20 cellular contexts compared by ENCODE assay signal in the genomic region with DNA sequence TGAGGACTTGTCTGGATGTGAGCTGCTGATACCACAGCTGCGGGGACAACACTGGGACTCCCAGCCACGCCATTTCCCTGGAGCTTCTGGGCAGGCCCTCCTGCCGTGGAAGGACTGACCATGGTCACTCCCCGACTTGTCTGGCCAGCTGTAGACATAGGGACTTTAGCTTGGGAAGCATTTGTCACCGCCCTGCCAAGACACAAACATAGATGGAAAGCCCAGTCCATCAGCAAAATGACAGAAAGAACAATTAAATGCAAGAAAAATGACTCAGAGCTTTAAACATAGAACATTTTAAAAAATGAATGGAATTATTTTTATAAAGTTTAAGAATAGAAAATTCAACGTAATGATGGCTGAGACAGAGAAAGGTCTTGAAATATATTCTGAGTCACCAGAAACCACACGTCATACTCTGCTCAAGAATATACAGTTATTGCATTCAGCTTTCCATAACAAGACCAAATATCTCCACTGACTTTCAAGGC.
DNase-seq lines count a peak whose midpoint lies in the region; ATAC-seq and TF ChIP-seq lines count a peak whose summit lies in the region.
"Had no signal": no experiment of that assay in that cellular context is flagged by ENCODE, and none has a peak within 500 bp of the region (broad histone marks: within the 10 kb centered on the region; RNA-seq: fewer than 3 reads in every experiment).

No MANE protein-coding gene starts in this region.

- no peaks in the 10 kb centered on the region for H3K27me3 ChIP-seq in thoracic aorta (replicated peaks; ENCODE audit: insufficient read depth)
- H3K27me3 ChIP-seq in uterus: no peaks in the 10 kb centered on the region
- H3K27me3 ChIP-seq: right atrium auricular region had no signal

- H3K4me1 ChIP-seq in thoracic aorta (ENCODE audit: control insufficient read depth in 1 of 2, low read depth in 2 of 2) (peaks cover 7 to 29% of the 10 kb centered on the region in 2 donors), uterus (no peaks in the 10 kb centered on the region)
- H3K4me1 ChIP-seq: right atrium auricular region had no signal

- intact Hi-C loops in uterus (cut with DNase I; ENCODE audit: low total_unique reads): no loop called here

- TF ChIP-seq POLR2A in uterus (IDR thresholded peaks at IDR 0.05): no peak

- no peaks in the 10 kb centered on the region for H3K27me3 Mint-ChIP-seq in WTC11 (ENCODE audit: low read depth)

- TF ChIP-seq CTCF in foreskin fibroblast (IDR thresholded peaks at IDR 0.05; ENCODE audit: low read depth, low read length) (no peak), thoracic aorta (IDR thresholded peaks at IDR 0.05) (no peak), uterus (IDR thresholded peaks at IDR 0.05) (no peak), WTC11 (IDR thresholded peaks at IDR 0.05) (no peak)

- peak; percentile 87 for ATAC-seq in thoracic aorta (ENCODE audit: insufficient number of reproducible peaks, low FRiP score, low read depth)
- ATAC-seq in GM21717 (IDR thresholded peaks at IDR 0.05; ENCODE audit: unreplicated experiment): no peak
- no peak for ATAC-seq in WTC11
- ATAC-seq: activated T-helper 17 cell treated with anti-CD3 and anti-CD28 coated beads, Interleukin-2, amount 50 U/mL, for 72 hours; left lobe of liver; natural killer cell treated with Interleukin-12 subunit alpha and Interleukin-12 subunit beta and Interleukin-15 and Interleukin-18, amount 100 ng/mL, for 72 hours; Right ventricle myocardium inferior had no signal

- peaks cover 12% of the 10 kb centered on the region for H3K4me1 Mint-ChIP-seq in WTC11
- H3K4me1 Mint-ChIP-seq: activated T-helper 17 cell treated with anti-CD3 and anti-CD28 coated beads, Interleukin-2, amount 50 U/mL, for 72 hours had no signal

- H3K27ac Mint-ChIP-seq in WTC11: no peak overlapping the region
- H3K27ac Mint-ChIP-seq: activated T-helper 17 cell treated with anti-CD3 and anti-CD28 coated beads, Interleukin-2, amount 50 U/mL, for 72 hours; natural killer cell treated with Interleukin-12 subunit alpha and Interleukin-12 subunit beta and Interleukin-15 and Interleukin-18, amount 100 ng/mL, for 72 hours had no signal

- no peak overlapping the region for H3K4me3 ChIP-seq in foreskin fibroblast (ENCODE audit: low read depth in 1 of 2, low read length in 2 of 2)
- H3K4me3 ChIP-seq in thoracic aorta: peak overlapping the region; percentile 2
- no peak overlapping the region for H3K4me3 ChIP-seq in uterus
- H3K4me3 ChIP-seq: right atrium auricular region had no signal

- H3K36me3 ChIP-seq in thoracic aorta (no peaks in the 10 kb centered on the region), uterus (no peaks in the 10 kb centered on the region)

- no peak overlapping the region for H3K4me3 Mint-ChIP-seq in WTC11
- H3K4me3 Mint-ChIP-seq: activated T-helper 17 cell treated with anti-CD3 and anti-CD28 coated beads, Interleukin-2, amount 50 U/mL, for 72 hours; natural killer cell treated with Interleukin-12 subunit alpha and Interleukin-12 subunit beta and Interleukin-15 and Interleukin-18, amount 100 ng/mL, for 72 hours had no signal

- CTCF ChIA-PET in WTC11 (lab: Charles Lee): no interaction called here

- peak; percentile 50 for DNase-seq in HCEC 1CT
- DNase-seq in astrocyte of the hippocampus (ENCODE audit: low read depth, low spot score): peak; percentile 43
- DNase-seq in foreskin fibroblast: peak; percentile 42 to 77
- peak; percentile 32 for DNase-seq in thoracic aorta (ENCODE audit: low spot score)
- no peak for DNase-seq in NOMO-1 (lab: John Stamatoyannopoulos, UW; ENCODE audit: unreplicated experiment in 2 of 2)
- DNase-seq in uterus: no peak
- DNase-seq in WTC11 (ENCODE audit: low spot score): no peak
- DNase-seq: activated CD4-positive, alpha-beta T cell treated with anti-CD3 and anti-CD28 coated beads, Interleukin-2, amount 50 U/mL, for 48 hours; COR-L47; hippocampal formation; NCI-H187; NCI-H524 treated with DMSO at 0.1 percent for 48 hours; stimulated activated naive CD4-positive, alpha-beta T cell had no signal

- POLR2A ChIA-PET in WTC11 (lab: Charles Lee): no interaction called here

- H3K9me3 ChIP-seq in thoracic aorta (no peaks in the 10 kb centered on the region), uterus (no peaks in the 10 kb centered on the region)
- H3K9me3 ChIP-seq: right atrium auricular region had no signal

- peak overlapping the region; percentile 78 to 80 for H3K27ac ChIP-seq in thoracic aorta
- no peak overlapping the region for H3K27ac ChIP-seq in uterus
- H3K27ac ChIP-seq: HL-60, right atrium auricular region had no signal

- H3K9me3 Mint-ChIP-seq in WTC11: peaks cover 4% of the 10 kb centered on the region
- H3K9me3 Mint-ChIP-seq: activated T-helper 17 cell treated with anti-CD3 and anti-CD28 coated beads, Interleukin-2, amount 50 U/mL, for 72 hours; natural killer cell treated with Interleukin-12 subunit alpha and Interleukin-12 subunit beta and Interleukin-15 and Interleukin-18, amount 100 ng/mL, for 72 hours had no signal

- peaks cover 32% of the 10 kb centered on the region for H3K36me3 Mint-ChIP-seq in WTC11
- H3K36me3 Mint-ChIP-seq: natural killer cell treated with Interleukin-12 subunit alpha and Interleukin-12 subunit beta and Interleukin-15 and Interleukin-18, amount 100 ng/mL, for 72 hours had no signal

TF ChIP-seq in WTC11, 78 proteins besides CTCF, POLR2A, EP300 and RAD21 (continues in another document):
- TF ChIP-seq CBFB (CRISPR knock-in tag; IDR thresholded peaks at IDR 0.05; ENCODE audit: low read depth): no peak
- TF ChIP-seq, protein P1, sequence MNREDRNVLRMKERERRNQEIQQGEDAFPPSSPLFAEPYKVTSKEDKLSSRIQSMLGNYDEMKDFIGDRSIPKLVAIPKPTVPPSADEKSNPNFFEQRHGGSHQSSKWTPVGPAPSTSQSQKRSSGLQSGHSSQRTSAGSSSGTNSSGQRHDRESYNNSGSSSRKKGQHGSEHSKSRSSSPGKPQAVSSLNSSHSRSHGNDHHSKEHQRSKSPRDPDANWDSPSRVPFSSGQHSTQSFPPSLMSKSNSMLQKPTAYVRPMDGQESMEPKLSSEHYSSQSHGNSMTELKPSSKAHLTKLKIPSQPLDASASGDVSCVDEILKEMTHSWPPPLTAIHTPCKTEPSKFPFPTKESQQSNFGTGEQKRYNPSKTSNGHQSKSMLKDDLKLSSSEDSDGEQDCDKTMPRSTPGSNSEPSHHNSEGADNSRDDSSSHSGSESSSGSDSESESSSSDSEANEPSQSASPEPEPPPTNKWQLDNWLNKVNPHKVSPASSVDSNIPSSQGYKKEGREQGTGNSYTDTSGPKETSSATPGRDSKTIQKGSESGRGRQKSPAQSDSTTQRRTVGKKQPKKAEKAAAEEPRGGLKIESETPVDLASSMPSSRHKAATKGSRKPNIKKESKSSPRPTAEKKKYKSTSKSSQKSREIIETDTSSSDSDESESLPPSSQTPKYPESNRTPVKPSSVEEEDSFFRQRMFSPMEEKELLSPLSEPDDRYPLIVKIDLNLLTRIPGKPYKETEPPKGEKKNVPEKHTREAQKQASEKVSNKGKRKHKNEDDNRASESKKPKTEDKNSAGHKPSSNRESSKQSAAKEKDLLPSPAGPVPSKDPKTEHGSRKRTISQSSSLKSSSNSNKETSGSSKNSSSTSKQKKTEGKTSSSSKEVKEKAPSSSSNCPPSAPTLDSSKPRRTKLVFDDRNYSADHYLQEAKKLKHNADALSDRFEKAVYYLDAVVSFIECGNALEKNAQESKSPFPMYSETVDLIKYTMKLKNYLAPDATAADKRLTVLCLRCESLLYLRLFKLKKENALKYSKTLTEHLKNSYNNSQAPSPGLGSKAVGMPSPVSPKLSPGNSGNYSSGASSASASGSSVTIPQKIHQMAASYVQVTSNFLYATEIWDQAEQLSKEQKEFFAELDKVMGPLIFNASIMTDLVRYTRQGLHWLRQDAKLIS (CRISPR knock-in tag; IDR thresholded peaks at IDR 0.05; ENCODE audit: borderline replicate concordance): no peak
- TF ChIP-seq RELA (CRISPR knock-in tag; IDR thresholded peaks at IDR 0.05; ENCODE audit: borderline replicate concordance): no peak
- no peak for TF ChIP-seq FOXJ3 (CRISPR knock-in tag; IDR thresholded peaks at IDR 0.05; ENCODE audit: borderline replicate concordance)
- TF ChIP-seq, protein P2, sequence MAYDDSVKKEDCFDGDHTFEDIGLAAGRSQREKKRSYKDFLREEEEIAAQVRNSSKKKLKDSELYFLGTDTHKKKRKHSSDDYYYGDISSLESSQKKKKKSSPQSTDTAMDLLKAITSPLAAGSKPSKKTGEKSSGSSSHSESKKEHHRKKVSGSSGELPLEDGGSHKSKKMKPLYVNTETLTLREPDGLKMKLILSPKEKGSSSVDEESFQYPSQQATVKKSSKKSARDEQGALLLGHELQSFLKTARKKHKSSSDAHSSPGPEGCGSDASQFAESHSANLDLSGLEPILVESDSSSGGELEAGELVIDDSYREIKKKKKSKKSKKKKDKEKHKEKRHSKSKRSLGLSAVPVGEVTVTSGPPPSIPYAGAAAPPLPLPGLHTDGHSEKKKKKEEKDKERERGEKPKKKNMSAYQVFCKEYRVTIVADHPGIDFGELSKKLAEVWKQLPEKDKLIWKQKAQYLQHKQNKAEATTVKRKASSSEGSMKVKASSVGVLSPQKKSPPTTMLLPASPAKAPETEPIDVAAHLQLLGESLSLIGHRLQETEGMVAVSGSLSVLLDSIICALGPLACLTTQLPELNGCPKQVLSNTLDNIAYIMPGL (CRISPR knock-in tag; IDR thresholded peaks at IDR 0.05): no peak
- TF ChIP-seq, protein P3, sequence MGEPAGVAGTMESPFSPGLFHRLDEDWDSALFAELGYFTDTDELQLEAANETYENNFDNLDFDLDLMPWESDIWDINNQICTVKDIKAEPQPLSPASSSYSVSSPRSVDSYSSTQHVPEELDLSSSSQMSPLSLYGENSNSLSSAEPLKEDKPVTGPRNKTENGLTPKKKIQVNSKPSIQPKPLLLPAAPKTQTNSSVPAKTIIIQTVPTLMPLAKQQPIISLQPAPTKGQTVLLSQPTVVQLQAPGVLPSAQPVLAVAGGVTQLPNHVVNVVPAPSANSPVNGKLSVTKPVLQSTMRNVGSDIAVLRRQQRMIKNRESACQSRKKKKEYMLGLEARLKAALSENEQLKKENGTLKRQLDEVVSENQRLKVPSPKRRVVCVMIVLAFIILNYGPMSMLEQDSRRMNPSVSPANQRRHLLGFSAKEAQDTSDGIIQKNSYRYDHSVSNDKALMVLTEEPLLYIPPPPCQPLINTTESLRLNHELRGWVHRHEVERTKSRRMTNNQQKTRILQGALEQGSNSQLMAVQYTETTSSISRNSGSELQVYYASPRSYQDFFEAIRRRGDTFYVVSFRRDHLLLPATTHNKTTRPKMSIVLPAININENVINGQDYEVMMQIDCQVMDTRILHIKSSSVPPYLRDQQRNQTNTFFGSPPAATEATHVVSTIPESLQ (CRISPR knock-in tag; IDR thresholded peaks at IDR 0.05): no peak
- TF ChIP-seq FOXK1 (CRISPR knock-in tag; IDR thresholded peaks at IDR 0.05): no peak

Comparison
In these comparisons a context has a peak if more than half of its experiments do, and no peak if none do; other contexts are left out.
1. DNase-seq: peak in HCEC 1CT (single experiment), astrocyte of the hippocampus (single experiment), foreskin fibroblast (2 of 2) and thoracic aorta (single experiment); none in NOMO-1 (0 of 2), uterus (0 of 2) and WTC11 (single experiment).
2. H3K27ac ChIP-seq: peak in thoracic aorta (2 of 2); none in uterus (0 of 2).